Comparison of ENCODE assay signal across 9 cellular contexts in the genomic region with DNA sequence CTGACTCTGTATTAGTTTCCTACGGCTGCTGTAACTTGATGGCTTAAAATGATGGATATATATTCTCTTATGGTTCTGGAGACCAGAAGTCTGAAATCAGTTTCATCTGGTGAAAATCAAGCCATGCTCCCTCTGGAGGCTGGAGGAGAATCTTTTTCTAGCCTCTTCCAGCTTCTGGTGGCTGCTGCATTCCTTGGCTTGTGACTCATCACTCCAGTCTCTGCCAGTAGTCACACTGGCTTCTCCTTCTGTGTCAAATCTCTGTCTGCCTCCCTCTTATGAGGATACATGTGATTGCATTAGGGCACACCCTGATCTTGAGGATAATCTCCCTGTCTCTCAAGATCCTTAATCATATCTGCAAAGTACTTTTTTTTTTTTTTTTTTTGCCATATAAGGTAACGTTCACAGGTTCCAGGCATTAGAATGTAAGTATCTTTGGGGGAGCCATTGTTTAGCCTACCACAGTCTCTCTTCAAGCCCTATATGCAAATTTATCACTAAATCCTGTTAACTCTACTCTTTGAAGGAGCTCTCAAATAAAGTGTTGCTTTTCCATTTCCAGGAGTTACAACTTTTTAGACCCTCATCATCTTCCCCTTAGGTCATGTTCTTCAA. TPM values are rescaled to one million over a fixed set of nuclear protein-coding genes. Genes with fewer than 3 reads are reported as not detected.
DNase-seq lines count a peak whose midpoint lies in the region; ATAC-seq and TF ChIP-seq lines count a peak whose summit lies in the region.
"Had no signal": no experiment of that assay in that cellular context is flagged by ENCODE, and none has a peak within 500 bp of the region (broad histone marks: within the 10 kb centered on the region; RNA-seq: fewer than 3 reads in every experiment).

No MANE protein-coding gene starts in this region.

- peak; percentile 45 for TF ChIP-seq CTCF in BE2C (IDR thresholded peaks at IDR 0.05; ENCODE audit: low read depth, low read length)
- TF ChIP-seq CTCF in KMS-11 (conservative IDR thresholded peaks at IDR 0.05; ENCODE audit: low read depth, low read length) = 0 out of 2 replicates have a peak, but pooled peaks have one; percentile 12

- H2AFZ ChIP-seq in KMS-11 (ENCODE audit: low read depth) = no peak overlapping the region

- H3K4me2 ChIP-seq in KMS-11 = no peak overlapping the region

- H4K20me1 ChIP-seq in KMS-11 (ENCODE audit: insufficient read depth) = no peaks in the 10 kb centered on the region

- H3K9me3 ChIP-seq in BE2C = no peaks in the 10 kb centered on the region

- intact Hi-C loops in left colon (cut with DNase I, micrococcal nuclease) = no loop called here

- no peaks in the 10 kb centered on the region for H3K4me1 ChIP-seq in BE2C
- no peaks in the 10 kb centered on the region for H3K4me1 ChIP-seq in KMS-11 (ENCODE audit: low read depth, poor library complexity, severe bottlenecking)

- H3K36me3 ChIP-seq in BE2C (peaks cover 3% of the 10 kb centered on the region; the same call in 1 of the 2 replicates), KMS-11 (ENCODE audit: insufficient read depth) (no peaks in the 10 kb centered on the region)

- no peaks in the 10 kb centered on the region for H3K27me3 ChIP-seq in BE2C
- H3K27me3 ChIP-seq in KMS-11 (ENCODE audit: insufficient read depth, low read depth) = no peaks in the 10 kb centered on the region

- H3K4me3 ChIP-seq in BE2C (ENCODE audit: low read depth, low read length) (no peak overlapping the region), KMS-11 (IDR thresholded peaks at IDR 0.05; ENCODE audit: insufficient read depth, low read depth, low read length) (no peak overlapping the region)

- peak; percentile 84 for ATAC-seq in left colon

- no peaks in the 10 kb centered on the region for H3K79me2 ChIP-seq in KMS-11 (ENCODE audit: insufficient read depth, low read depth)

- no peak overlapping the region for H3K27ac ChIP-seq in KMS-11

- H3K9ac ChIP-seq in KMS-11 = no peak overlapping the region

- DNase-seq in BE2C (peak; percentile 30), amniotic epithelial cell (ENCODE audit: low read depth) (peak; percentile 96), left colon (peak in 1 of 2 donors; percentile 32), superior temporal gyrus (ENCODE audit: extremely low spot score) (no peak), NCI-H2029 treated with DMSO at 0.1 percent for 48 hours (lab: John Stamatoyannopoulos, UW) (no peak)
- no peak for DNase-seq in stimulated activated CD4-positive, alpha-beta T cell treated with anti-CD3 and anti-CD28 coated beads, Interleukin-15, amount 100 ng/mL, for 24 hours
- no peak for DNase-seq in stimulated activated CD4-positive, alpha-beta T cell treated with anti-CD3 and anti-CD28 coated beads, Interleukin-2, amount 100 ng/mL, for 48 hours
- DNase-seq: T-helper 9 cell had no signal

RNA-seq across cellular contexts. Expression of a gene that starts 17.8 kb away (rescaled TPM):
- 3.4 TPM for polyA plus RNA-seq in BE2C (2012; ENCODE audit: insufficient read depth, insufficient read length, low read depth)
- 1 to 10 TPM; 6.3 to 6.4 TPM for total RNA-seq in left colon

RNA-seq across cellular contexts. Expression of a gene that starts 50.2 kb away (rescaled TPM):
- polyA plus RNA-seq in BE2C (2012; ENCODE audit: insufficient read depth, insufficient read length, low read depth) = not detected
- not detected for total RNA-seq in left colon

RNA-seq across cellular contexts. Expression of a gene that starts 51.6 kb away (rescaled TPM):
- polyA plus RNA-seq in BE2C (2012; ENCODE audit: insufficient read depth, insufficient read length, low read depth) = 93.5 TPM
- 10 to 100 TPM; 15.3 to 47.1 TPM for total RNA-seq in left colon

Comparison
In these comparisons a context has a peak if more than half of its experiments do, and no peak if none do; other contexts are left out.
1. DNase-seq: peak in BE2C (single experiment) and amniotic epithelial cell (single experiment); none in superior temporal gyrus (single experiment), NCI-H2029 treated with DMSO at 0.1 percent for 48 hours (single experiment), stimulated activated CD4-positive, alpha-beta T cell treated with anti-CD3 and anti-CD28 coated beads, Interleukin-15, amount 100 ng/mL, for 24 hours (single experiment) and stimulated activated CD4-positive, alpha-beta T cell treated with anti-CD3 and anti-CD28 coated beads, Interleukin-2, amount 100 ng/mL, for 48 hours (0 of 2).